ENCODE assay signal across 1 cellular context in the genomic region with DNA sequence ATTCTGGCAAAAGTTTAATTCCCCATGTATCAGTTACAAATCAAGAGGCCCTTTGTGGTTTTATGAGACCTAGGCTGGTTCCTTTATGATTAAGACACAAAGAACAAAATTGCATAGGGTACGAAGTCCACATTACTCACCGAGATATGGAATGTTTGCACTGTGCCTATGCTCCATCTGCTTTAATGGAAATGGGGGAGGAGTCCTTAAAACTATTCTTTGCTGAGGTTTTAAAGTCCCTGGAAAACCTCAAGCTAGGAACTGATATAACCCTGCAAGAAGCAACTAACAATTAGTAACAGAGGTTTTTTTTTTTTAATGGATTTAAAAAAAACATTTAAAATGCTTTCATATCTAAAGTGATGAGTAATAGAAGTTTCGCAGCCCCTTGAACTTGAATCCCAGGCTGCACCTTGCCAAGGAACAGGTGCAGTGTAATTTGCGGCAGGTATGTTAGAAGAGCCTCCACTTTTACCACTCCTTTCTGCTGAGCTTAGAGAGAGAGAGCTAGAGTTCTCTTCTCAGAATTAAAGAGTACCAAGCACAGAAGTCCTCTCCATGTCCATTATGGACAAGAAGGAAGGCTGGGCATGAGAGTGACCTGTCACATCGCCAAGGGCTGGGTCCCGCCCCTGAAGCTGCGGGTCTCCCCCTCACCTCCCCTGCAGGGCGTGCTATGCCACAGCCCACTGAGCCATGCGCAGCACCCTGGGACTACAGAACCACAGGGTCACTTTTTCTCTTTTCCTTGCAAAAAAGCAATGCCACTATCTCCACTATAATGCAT.
A peak's percentile ranks its signal among the peaks of the same experiment; 100 is the strongest.
TF ChIP-seq lines count a peak whose summit lies in the region.

No MANE protein-coding gene starts in this region.

TF ChIP-seq in HepG2, 621 proteins besides CTCF, POLR2A, EP300 and RAD21 (continued from another document and continues in another):
- TF ChIP-seq, protein P1, sequence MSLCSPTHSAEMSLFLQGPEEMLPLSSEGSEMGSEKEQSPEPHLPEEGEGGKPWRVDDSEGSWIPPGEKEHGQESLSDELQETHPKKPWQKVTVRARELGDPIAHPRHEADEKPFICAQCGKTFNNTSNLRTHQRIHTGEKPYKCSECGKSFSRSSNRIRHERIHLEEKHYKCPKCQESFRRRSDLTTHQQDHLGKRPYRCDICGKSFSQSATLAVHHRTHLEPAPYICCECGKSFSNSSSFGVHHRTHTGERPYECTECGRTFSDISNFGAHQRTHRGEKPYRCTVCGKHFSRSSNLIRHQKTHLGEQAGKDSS (CRISPR knock-in tag; IDR thresholded peaks at IDR 0.05; ENCODE audit: borderline replicate concordance, low read depth): 0 out of 2 replicates have a peak, but pooled peaks have one; percentile 17
- TF ChIP-seq ZNF136 (CRISPR knock-in tag; IDR thresholded peaks at IDR 0.05; ENCODE audit: low read depth): no peak
- no peak for TF ChIP-seq ZNF598 (CRISPR knock-in tag; IDR thresholded peaks at IDR 0.05; ENCODE audit: borderline replicate concordance)
- TF ChIP-seq BRD4 (CRISPR knock-in tag; IDR thresholded peaks at IDR 0.05): no peak
- TF ChIP-seq, protein P2, sequence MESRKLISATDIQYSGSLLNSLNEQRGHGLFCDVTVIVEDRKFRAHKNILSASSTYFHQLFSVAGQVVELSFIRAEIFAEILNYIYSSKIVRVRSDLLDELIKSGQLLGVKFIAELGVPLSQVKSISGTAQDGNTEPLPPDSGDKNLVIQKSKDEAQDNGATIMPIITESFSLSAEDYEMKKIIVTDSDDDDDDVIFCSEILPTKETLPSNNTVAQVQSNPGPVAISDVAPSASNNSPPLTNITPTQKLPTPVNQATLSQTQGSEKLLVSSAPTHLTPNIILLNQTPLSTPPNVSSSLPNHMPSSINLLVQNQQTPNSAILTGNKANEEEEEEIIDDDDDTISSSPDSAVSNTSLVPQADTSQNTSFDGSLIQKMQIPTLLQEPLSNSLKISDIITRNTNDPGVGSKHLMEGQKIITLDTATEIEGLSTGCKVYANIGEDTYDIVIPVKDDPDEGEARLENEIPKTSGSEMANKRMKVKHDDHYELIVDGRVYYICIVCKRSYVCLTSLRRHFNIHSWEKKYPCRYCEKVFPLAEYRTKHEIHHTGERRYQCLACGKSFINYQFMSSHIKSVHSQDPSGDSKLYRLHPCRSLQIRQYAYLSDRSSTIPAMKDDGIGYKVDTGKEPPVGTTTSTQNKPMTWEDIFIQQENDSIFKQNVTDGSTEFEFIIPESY (CRISPR knock-in tag; IDR thresholded peaks at IDR 0.05): no peak
- no peak for TF ChIP-seq GTF3A (CRISPR knock-in tag; conservative IDR thresholded peaks at IDR 0.05)
- TF ChIP-seq ZSCAN20 (CRISPR knock-in tag; IDR thresholded peaks at IDR 0.05; ENCODE audit: borderline replicate concordance): no peak
- no peak for TF ChIP-seq FOXK2 (IDR thresholded peaks at IDR 0.05)
- TF ChIP-seq SUZ12 (IDR thresholded peaks at IDR 0.05; ENCODE audit: low read depth, low read length): no peak
- no peak for TF ChIP-seq HOXA9 (CRISPR knock-in tag; IDR thresholded peaks at IDR 0.05; ENCODE audit: borderline replicate concordance)
- peak; percentile 92 for TF ChIP-seq ZNF317 (CRISPR knock-in tag; IDR thresholded peaks at IDR 0.05)
- TF ChIP-seq, protein P3, sequence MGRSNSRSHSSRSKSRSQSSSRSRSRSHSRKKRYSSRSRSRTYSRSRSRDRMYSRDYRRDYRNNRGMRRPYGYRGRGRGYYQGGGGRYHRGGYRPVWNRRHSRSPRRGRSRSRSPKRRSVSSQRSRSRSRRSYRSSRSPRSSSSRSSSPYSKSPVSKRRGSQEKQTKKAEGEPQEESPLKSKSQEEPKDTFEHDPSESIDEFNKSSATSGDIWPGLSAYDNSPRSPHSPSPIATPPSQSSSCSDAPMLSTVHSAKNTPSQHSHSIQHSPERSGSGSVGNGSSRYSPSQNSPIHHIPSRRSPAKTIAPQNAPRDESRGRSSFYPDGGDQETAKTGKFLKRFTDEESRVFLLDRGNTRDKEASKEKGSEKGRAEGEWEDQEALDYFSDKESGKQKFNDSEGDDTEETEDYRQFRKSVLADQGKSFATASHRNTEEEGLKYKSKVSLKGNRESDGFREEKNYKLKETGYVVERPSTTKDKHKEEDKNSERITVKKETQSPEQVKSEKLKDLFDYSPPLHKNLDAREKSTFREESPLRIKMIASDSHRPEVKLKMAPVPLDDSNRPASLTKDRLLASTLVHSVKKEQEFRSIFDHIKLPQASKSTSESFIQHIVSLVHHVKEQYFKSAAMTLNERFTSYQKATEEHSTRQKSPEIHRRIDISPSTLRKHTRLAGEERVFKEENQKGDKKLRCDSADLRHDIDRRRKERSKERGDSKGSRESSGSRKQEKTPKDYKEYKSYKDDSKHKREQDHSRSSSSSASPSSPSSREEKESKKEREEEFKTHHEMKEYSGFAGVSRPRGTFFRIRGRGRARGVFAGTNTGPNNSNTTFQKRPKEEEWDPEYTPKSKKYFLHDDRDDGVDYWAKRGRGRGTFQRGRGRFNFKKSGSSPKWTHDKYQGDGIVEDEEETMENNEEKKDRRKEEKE (IDR thresholded peaks at IDR 0.05): no peak
- TF ChIP-seq WIZ (CRISPR knock-in tag; IDR thresholded peaks at IDR 0.05): no peak
- no peak for TF ChIP-seq ZFP41 (CRISPR knock-in tag; IDR thresholded peaks at IDR 0.05; ENCODE audit: borderline replicate concordance)
- TF ChIP-seq ZNF264 (CRISPR knock-in tag; IDR thresholded peaks at IDR 0.05): no peak
- 0 out of 2 replicates have a peak, but pooled peaks have one; percentile 40 for TF ChIP-seq KLF12 (CRISPR knock-in tag; IDR thresholded peaks at IDR 0.05; ENCODE audit: borderline replicate concordance)
- peak; percentile 68; the same call in 1 of the 2 replicates for TF ChIP-seq KAT8 (CRISPR knock-in tag; IDR thresholded peaks at IDR 0.05)
- TF ChIP-seq, protein P4, sequence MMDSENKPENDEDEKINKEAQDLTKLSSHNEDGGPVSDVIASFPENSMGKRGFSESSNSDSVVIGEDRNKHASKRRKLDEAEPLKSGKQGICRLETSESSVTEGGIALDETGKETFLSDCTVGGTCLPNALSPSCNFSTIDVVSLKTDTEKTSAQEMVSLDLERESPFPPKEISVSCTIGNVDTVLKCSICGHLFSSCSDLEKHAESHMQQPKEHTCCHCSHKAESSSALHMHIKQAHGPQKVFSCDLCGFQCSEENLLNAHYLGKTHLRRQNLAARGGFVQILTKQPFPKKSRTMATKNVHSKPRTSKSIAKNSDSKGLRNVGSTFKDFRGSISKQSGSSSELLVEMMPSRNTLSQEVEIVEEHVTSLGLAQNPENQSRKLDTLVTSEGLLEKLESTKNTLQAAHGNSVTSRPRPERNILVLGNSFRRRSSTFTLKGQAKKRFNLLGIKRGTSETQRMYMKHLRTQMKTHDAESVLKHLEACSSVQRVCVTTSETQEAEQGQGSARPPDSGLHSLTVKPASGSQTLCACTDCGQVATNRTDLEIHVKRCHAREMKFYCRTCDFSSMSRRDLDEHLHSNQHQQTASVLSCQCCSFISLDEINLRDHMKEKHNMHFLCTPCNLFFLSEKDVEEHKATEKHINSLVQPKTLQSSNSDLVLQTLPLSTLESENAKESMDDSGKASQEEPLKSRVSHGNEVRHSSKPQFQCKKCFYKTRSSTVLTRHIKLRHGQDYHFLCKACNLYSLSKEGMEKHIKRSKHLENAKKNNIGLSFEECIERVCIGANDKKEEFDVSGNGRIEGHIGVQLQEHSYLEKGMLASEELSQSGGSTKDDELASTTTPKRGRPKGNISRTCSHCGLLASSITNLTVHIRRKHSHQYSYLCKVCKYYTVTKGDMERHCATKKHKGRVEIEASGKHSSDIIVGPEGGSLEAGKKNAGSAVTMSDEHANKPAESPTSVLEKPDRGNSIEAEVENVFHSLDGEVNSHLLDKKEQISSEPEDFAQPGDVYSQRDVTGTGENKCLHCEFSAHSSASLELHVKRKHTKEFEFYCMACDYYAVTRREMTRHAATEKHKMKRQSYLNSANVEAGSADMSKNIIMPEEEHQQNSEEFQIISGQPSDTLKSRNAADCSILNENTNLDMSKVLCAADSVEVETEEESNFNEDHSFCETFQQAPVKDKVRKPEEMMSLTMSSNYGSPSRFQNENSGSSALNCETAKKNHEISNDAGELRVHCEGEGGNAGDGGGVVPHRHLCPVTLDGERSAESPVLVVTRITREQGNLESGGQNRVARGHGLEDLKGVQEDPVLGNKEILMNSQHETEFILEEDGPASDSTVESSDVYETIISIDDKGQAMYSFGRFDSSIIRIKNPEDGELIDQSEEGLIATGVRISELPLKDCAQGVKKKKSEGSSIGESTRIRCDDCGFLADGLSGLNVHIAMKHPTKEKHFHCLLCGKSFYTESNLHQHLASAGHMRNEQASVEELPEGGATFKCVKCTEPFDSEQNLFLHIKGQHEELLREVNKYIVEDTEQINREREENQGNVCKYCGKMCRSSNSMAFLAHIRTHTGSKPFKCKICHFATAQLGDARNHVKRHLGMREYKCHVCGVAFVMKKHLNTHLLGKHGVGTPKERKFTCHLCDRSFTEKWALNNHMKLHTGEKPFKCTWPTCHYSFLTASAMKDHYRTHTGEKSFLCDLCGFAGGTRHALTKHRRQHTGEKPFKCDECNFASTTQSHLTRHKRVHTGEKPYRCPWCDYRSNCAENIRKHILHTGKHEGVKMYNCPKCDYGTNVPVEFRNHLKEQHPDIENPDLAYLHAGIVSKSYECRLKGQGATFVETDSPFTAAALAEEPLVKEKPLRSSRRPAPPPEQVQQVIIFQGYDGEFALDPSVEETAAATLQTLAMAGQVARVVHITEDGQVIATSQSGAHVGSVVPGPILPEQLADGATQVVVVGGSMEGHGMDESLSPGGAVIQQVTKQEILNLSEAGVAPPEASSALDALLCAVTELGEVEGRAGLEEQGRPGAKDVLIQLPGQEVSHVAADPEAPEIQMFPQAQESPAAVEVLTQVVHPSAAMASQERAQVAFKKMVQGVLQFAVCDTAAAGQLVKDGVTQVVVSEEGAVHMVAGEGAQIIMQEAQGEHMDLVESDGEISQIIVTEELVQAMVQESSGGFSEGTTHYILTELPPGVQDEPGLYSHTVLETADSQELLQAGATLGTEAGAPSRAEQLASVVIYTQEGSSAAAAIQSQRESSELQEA (CRISPR knock-in tag; IDR thresholded peaks at IDR 0.05; ENCODE audit: not compliant biosample characterization): no peak
- no peak for TF ChIP-seq MLLT10 (CRISPR knock-in tag; IDR thresholded peaks at IDR 0.05)
- TF ChIP-seq ZNF670 (CRISPR knock-in tag; IDR thresholded peaks at IDR 0.05; ENCODE audit: borderline replicate concordance): no peak
- no peak for TF ChIP-seq ZNF552 (CRISPR knock-in tag; IDR thresholded peaks at IDR 0.05; ENCODE audit: borderline replicate concordance)
- no peak for TF ChIP-seq ZNF251 (CRISPR knock-in tag; IDR thresholded peaks at IDR 0.05)
- TF ChIP-seq GTF2F1 (IDR thresholded peaks at IDR 0.05; ENCODE audit: low read length): no peak
- TF ChIP-seq, protein P5, sequence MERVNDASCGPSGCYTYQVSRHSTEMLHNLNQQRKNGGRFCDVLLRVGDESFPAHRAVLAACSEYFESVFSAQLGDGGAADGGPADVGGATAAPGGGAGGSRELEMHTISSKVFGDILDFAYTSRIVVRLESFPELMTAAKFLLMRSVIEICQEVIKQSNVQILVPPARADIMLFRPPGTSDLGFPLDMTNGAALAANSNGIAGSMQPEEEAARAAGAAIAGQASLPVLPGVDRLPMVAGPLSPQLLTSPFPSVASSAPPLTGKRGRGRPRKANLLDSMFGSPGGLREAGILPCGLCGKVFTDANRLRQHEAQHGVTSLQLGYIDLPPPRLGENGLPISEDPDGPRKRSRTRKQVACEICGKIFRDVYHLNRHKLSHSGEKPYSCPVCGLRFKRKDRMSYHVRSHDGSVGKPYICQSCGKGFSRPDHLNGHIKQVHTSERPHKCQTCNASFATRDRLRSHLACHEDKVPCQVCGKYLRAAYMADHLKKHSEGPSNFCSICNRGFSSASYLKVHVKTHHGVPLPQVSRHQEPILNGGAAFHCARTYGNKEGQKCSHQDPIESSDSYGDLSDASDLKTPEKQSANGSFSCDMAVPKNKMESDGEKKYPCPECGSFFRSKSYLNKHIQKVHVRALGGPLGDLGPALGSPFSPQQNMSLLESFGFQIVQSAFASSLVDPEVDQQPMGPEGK (CRISPR knock-in tag; IDR thresholded peaks at IDR 0.05): peak; percentile 78
- peak; percentile 70 for TF ChIP-seq GFI1 (CRISPR knock-in tag; IDR thresholded peaks at IDR 0.05; ENCODE audit: borderline replicate concordance)
- no peak for TF ChIP-seq ZFAT (CRISPR knock-in tag; conservative IDR thresholded peaks at IDR 0.05)
- TF ChIP-seq, protein P6, sequence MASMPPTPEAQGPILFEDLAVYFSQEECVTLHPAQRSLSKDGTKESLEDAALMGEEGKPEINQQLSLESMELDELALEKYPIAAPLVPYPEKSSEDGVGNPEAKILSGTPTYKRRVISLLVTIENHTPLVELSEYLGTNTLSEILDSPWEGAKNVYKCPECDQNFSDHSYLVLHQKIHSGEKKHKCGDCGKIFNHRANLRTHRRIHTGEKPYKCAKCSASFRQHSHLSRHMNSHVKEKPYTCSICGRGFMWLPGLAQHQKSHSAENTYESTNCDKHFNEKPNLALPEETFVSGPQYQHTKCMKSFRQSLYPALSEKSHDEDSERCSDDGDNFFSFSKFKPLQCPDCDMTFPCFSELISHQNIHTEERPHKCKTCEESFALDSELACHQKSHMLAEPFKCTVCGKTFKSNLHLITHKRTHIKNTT (CRISPR knock-in tag; IDR thresholded peaks at IDR 0.05): no peak
- no peak for TF ChIP-seq REXO4 (CRISPR knock-in tag; IDR thresholded peaks at IDR 0.05; ENCODE audit: borderline replicate concordance)
- TF ChIP-seq, protein P7, sequence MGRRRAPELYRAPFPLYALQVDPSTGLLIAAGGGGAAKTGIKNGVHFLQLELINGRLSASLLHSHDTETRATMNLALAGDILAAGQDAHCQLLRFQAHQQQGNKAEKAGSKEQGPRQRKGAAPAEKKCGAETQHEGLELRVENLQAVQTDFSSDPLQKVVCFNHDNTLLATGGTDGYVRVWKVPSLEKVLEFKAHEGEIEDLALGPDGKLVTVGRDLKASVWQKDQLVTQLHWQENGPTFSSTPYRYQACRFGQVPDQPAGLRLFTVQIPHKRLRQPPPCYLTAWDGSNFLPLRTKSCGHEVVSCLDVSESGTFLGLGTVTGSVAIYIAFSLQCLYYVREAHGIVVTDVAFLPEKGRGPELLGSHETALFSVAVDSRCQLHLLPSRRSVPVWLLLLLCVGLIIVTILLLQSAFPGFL (CRISPR knock-in tag; IDR thresholded peaks at IDR 0.05): no peak
- TF ChIP-seq TOE1 (CRISPR knock-in tag; IDR thresholded peaks at IDR 0.05): 0 out of 2 replicates have a peak, but pooled peaks have one; percentile 69
- TF ChIP-seq TBL1XR1 (IDR thresholded peaks at IDR 0.05; ENCODE audit: borderline replicate concordance, low read length, partially characterized antibody): no peak
- TF ChIP-seq ATM (IDR thresholded peaks at IDR 0.05; ENCODE audit: borderline replicate concordance): no peak
- no peak for TF ChIP-seq TAF15 (IDR thresholded peaks at IDR 0.05; ENCODE audit: low read depth, low read length, poor library complexity, severe bottlenecking)
- TF ChIP-seq ZMYM3 (CRISPR knock-in tag; IDR thresholded peaks at IDR 0.05): no peak
- TF ChIP-seq MBD4 (IDR thresholded peaks at IDR 0.05; ENCODE audit: borderline replicate concordance, low read length): no peak
- 0 out of 4 replicates have a peak, but pooled peaks of 1 of the 2 experiments have one; percentile 60 for TF ChIP-seq KLF16 (CRISPR knock-in tag; IDR thresholded peaks at IDR 0.05)
